1 cellular context compared by ENCODE assay signal in the genomic region with DNA sequence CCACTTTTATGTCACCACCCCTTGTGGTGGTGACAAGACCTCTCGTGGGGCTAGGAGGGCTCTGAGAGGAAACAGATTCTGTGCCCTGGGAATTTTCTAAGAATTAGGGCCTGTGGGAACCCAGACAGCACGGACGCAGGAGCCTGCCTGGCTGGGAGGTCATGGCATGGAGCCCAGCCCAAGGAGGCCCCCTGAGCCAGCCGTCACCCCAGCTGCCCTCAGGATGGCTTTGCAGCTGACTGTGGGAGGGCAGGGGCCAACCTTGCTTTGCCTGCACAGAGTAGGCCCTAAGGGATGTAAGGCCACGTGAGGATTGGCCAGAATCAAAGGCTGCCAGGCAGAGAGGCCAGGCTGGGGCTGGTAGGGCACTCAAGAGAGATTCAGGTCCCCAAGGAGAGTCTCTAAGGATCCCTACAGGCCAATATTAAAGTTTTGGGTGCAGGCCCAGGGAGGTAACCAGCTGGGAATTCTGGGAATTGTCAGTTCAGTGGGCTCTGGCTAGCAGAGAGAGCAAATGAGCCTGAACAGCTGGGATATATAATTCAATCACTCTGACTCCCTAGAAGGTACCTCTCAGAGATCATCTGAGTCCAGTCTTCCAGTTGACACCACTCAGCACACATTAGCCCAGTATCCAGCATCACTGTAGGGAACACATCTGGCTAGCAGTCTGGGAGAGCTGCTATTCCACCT.
TF ChIP-seq lines count a peak whose summit lies in the region.

No MANE protein-coding gene starts in this region.

TF ChIP-seq in GM23338, 12 proteins besides CTCF, POLR2A, EP300 and RAD21 (continued from another document):
- TF ChIP-seq, protein P1, sequence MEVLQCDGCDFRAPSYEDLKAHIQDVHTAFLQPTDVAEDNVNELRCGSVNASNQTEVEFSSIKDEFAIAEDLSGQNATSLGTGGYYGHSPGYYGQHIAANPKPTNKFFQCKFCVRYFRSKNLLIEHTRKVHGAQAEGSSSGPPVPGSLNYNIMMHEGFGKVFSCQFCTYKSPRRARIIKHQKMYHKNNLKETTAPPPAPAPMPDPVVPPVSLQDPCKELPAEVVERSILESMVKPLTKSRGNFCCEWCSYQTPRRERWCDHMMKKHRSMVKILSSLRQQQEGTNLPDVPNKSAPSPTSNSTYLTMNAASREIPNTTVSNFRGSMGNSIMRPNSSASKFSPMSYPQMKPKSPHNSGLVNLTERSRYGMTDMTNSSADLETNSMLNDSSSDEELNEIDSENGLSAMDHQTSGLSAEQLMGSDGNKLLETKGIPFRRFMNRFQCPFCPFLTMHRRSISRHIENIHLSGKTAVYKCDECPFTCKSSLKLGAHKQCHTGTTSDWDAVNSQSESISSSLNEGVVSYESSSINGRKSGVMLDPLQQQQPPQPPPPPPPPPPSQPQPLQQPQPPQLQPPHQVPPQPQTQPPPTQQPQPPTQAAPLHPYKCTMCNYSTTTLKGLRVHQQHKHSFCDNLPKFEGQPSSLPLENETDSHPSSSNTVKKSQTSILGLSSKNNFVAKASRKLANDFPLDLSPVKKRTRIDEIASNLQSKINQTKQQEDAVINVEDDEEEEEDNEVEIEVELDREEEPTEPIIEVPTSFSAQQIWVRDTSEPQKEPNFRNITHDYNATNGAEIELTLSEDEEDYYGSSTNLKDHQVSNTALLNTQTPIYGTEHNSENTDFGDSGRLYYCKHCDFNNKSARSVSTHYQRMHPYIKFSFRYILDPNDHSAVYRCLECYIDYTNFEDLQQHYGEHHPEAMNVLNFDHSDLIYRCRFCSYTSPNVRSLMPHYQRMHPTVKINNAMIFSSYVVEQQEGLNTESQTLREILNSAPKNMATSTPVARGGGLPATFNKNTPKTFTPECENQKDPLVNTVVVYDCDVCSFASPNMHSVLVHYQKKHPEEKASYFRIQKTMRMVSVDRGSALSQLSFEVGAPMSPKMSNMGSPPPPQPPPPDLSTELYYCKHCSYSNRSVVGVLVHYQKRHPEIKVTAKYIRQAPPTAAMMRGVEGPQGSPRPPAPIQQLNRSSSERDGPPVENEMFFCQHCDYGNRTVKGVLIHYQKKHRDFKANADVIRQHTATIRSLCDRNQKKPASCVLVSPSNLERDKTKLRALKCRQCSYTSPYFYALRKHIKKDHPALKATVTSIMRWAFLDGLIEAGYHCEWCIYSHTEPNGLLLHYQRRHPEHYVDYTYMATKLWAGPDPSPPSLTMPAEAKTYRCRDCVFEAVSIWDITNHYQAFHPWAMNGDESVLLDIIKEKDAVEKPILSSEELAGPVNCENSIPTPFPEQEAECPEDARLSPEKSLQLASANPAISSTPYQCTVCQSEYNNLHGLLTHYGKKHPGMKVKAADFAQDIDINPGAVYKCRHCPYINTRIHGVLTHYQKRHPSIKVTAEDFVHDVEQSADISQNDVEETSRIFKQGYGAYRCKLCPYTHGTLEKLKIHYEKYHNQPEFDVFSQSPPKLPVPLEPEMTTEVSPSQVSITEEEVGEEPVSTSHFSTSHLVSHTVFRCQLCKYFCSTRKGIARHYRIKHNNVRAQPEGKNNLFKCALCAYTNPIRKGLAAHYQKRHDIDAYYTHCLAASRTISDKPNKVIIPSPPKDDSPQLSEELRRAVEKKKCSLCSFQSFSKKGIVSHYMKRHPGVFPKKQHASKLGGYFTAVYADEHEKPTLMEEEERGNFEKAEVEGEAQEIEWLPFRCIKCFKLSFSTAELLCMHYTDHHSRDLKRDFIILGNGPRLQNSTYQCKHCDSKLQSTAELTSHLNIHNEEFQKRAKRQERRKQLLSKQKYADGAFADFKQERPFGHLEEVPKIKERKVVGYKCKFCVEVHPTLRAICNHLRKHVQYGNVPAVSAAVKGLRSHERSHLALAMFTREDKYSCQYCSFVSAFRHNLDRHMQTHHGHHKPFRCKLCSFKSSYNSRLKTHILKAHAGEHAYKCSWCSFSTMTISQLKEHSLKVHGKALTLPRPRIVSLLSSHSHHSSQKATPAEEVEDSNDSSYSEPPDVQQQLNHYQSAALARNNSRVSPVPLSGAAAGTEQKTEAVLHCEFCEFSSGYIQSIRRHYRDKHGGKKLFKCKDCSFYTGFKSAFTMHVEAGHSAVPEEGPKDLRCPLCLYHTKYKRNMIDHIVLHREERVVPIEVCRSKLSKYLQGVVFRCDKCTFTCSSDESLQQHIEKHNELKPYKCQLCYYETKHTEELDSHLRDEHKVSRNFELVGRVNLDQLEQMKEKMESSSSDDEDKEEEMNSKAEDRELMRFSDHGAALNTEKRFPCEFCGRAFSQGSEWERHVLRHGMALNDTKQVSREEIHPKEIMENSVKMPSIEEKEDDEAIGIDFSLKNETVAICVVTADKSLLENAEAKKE (CRISPR knock-in tag; IDR thresholded peaks at IDR 0.05): no peak
- TF ChIP-seq, protein P2, sequence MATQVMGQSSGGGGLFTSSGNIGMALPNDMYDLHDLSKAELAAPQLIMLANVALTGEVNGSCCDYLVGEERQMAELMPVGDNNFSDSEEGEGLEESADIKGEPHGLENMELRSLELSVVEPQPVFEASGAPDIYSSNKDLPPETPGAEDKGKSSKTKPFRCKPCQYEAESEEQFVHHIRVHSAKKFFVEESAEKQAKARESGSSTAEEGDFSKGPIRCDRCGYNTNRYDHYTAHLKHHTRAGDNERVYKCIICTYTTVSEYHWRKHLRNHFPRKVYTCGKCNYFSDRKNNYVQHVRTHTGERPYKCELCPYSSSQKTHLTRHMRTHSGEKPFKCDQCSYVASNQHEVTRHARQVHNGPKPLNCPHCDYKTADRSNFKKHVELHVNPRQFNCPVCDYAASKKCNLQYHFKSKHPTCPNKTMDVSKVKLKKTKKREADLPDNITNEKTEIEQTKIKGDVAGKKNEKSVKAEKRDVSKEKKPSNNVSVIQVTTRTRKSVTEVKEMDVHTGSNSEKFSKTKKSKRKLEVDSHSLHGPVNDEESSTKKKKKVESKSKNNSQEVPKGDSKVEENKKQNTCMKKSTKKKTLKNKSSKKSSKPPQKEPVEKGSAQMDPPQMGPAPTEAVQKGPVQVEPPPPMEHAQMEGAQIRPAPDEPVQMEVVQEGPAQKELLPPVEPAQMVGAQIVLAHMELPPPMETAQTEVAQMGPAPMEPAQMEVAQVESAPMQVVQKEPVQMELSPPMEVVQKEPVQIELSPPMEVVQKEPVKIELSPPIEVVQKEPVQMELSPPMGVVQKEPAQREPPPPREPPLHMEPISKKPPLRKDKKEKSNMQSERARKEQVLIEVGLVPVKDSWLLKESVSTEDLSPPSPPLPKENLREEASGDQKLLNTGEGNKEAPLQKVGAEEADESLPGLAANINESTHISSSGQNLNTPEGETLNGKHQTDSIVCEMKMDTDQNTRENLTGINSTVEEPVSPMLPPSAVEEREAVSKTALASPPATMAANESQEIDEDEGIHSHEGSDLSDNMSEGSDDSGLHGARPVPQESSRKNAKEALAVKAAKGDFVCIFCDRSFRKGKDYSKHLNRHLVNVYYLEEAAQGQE (IDR thresholded peaks at IDR 0.05; ENCODE audit: unreplicated experiment): no peak
- TF ChIP-seq CREB1 (CRISPR knock-in tag; IDR thresholded peaks at IDR 0.05; ENCODE audit: low read depth) (no peak), NANOG (IDR thresholded peaks at IDR 0.05; ENCODE audit: borderline replicate concordance) (no peak), JUNB (IDR thresholded peaks at IDR 0.05; ENCODE audit: unreplicated experiment) (no peak), POLR2AphosphoS5 (IDR thresholded peaks at IDR 0.05; ENCODE audit: low read depth) (no peak)
- TF ChIP-seq, protein P3, sequence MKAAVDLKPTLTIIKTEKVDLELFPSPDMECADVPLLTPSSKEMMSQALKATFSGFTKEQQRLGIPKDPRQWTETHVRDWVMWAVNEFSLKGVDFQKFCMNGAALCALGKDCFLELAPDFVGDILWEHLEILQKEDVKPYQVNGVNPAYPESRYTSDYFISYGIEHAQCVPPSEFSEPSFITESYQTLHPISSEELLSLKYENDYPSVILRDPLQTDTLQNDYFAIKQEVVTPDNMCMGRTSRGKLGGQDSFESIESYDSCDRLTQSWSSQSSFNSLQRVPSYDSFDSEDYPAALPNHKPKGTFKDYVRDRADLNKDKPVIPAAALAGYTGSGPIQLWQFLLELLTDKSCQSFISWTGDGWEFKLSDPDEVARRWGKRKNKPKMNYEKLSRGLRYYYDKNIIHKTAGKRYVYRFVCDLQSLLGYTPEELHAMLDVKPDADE (IDR thresholded peaks at IDR 0.05): no peak
